In genomic region chr6:133160531-133160930, GRCh38 we compare ENCODE assay signal across 18 cellular contexts.
DNase-seq lines count a peak whose midpoint lies in the region; ATAC-seq lines count a peak whose summit lies in the region.
"Had no signal": no experiment of that assay in that cellular context is flagged by ENCODE, and none has a peak within 500 bp of the region (broad histone marks: within the 10 kb centered on the region; RNA-seq: fewer than 3 reads in every experiment).

No MANE protein-coding gene starts in this region.

- no peak overlapping the region for H3K27ac Mint-ChIP-seq in activated CD4-positive, alpha-beta T cell treated with anti-CD3 and anti-CD28 coated beads, Interleukin-2, amount 10 ng/mL, durations not matched to agents 24 days and 14 days
- H3K27ac Mint-ChIP-seq: CD14-positive monocyte; CD4-positive, alpha-beta memory T cell had no signal

- 3 to 4% methylated on average over 2 of the region's 2 CpGs for WGBS in GM23248 (ENCODE audit: low coverage in 1 of 2, low lambda C conversion rate in 2 of 2, missing lambda C conversion rate in 2 of 2), 2 experiments

- H3K9me3 Mint-ChIP-seq in activated CD4-positive, alpha-beta T cell treated with anti-CD3 and anti-CD28 coated beads, Interleukin-2, amount 10 ng/mL, durations not matched to agents 24 days and 14 days, result no peaks in the 10 kb centered on the region
- H3K9me3 Mint-ChIP-seq: CD4-positive, alpha-beta memory T cell had no signal

- no peaks in the 10 kb centered on the region for H3K27me3 Mint-ChIP-seq in activated CD4-positive, alpha-beta T cell treated with anti-CD3 and anti-CD28 coated beads, Interleukin-2, amount 10 ng/mL, durations not matched to agents 24 days and 14 days
- H3K27me3 Mint-ChIP-seq: CD4-positive, alpha-beta memory T cell had no signal

- no peak overlapping the region for H2AFZ ChIP-seq in GM23248

- H3K4me2 ChIP-seq in GM23248 (ENCODE audit: unreplicated experiment), result no peak overlapping the region
- H3K4me2 ChIP-seq: BLaER1 had no signal

- H3K9me3 ChIP-seq in GM23248 (ENCODE audit: low read depth) (no peaks in the 10 kb centered on the region), adipocyte (ENCODE audit: control insufficient read depth, low read length) (no peaks in the 10 kb centered on the region)

- DNase-seq in GM23248 (peak; percentile 15), SK-MEL-5 (ENCODE audit: low read depth, low spot score) (peak; percentile 46), adipocyte (ENCODE audit: low read depth) (peak; percentile 59), fibroblast of peridontal ligament (ENCODE audit: extremely low read depth) (peak; percentile 25)
- no peak for DNase-seq in activated CD4-positive, alpha-beta T cell treated with anti-CD3 and anti-CD28 coated beads, Interleukin-2, amount 10 ng/mL, durations not matched to agents 24 days and 14 days
- no peak for DNase-seq in stimulated activated CD4-positive, alpha-beta T cell treated with anti-CD3 and anti-CD28 coated beads, Interleukin-15, amount 100 ng/mL, for 24 hours
- DNase-seq: 8988T; CD4-positive, alpha-beta memory T cell; DMS153; DMS79; GDM1; GOT3; H7 had no signal

- no peaks in the 10 kb centered on the region for H3K4me1 Mint-ChIP-seq in activated CD4-positive, alpha-beta T cell treated with anti-CD3 and anti-CD28 coated beads, Interleukin-2, amount 10 ng/mL, durations not matched to agents 24 days and 14 days
- H3K4me1 Mint-ChIP-seq: CD14-positive monocyte; CD4-positive, alpha-beta memory T cell had no signal

- no peaks in the 10 kb centered on the region for H3F3A ChIP-seq in GM23248 (ENCODE audit: insufficient read depth)

- H3K27ac ChIP-seq in GM23248, result no peak overlapping the region
- H3K27ac ChIP-seq: BLaER1 had no signal

- no peaks in the 10 kb centered on the region for H3K36me3 ChIP-seq in GM23248 (ENCODE audit: low read depth)
- no peaks in the 10 kb centered on the region for H3K36me3 ChIP-seq in adipocyte (ENCODE audit: control insufficient read depth, insufficient read depth, low read length, severe bottlenecking)
- H3K36me3 ChIP-seq: BLaER1 had no signal

- ATAC-seq in GM21723 (IDR thresholded peaks at IDR 0.05; ENCODE audit: unreplicated experiment), result no peak
- ATAC-seq in HG03095 (IDR thresholded peaks at IDR 0.05; ENCODE audit: unreplicated experiment), result no peak
- ATAC-seq: HCT116 had no signal

- no peak overlapping the region for H3K4me3 ChIP-seq in GM23248
- no peak overlapping the region for H3K4me3 ChIP-seq in adipocyte (ENCODE audit: low read length)
- H3K4me3 ChIP-seq: BLaER1 had no signal

- no peaks in the 10 kb centered on the region for H3K9me2 ChIP-seq in GM23248 (ENCODE audit: insufficient read depth)

- H3K27me3 ChIP-seq in GM23248 (replicated peaks; ENCODE audit: insufficient read depth) (no peaks in the 10 kb centered on the region; the same call in 1 of the 2 replicates), adipocyte (replicated peaks; ENCODE audit: control insufficient read depth, insufficient read depth, low read length) (no peaks in the 10 kb centered on the region)
- H3K27me3 ChIP-seq: BLaER1 had no signal

- H3K4me1 ChIP-seq in GM23248 (ENCODE audit: insufficient read depth), result no peaks in the 10 kb centered on the region
- H3K4me1 ChIP-seq in adipocyte (ENCODE audit: control insufficient read depth, insufficient read depth, low read length), result no peaks in the 10 kb centered on the region
- H3K4me1 ChIP-seq: BLaER1 had no signal

- no peaks in the 10 kb centered on the region for H3K36me3 Mint-ChIP-seq in activated CD4-positive, alpha-beta T cell treated with anti-CD3 and anti-CD28 coated beads, Interleukin-2, amount 10 ng/mL, durations not matched to agents 24 days and 14 days (ENCODE audit: low read depth)
- H3K36me3 Mint-ChIP-seq: CD14-positive monocyte; CD4-positive, alpha-beta memory T cell had no signal

- intact Hi-C loops in activated CD4-positive, alpha-beta T cell treated with anti-CD3 and anti-CD28 coated beads, Interleukin-2, amount 10 ng/mL, durations not matched to agents 24 days and 14 days (cut with micrococcal nuclease), result no loop called here

- no peaks in the 10 kb centered on the region for H4K20me1 ChIP-seq in GM23248 (ENCODE audit: insufficient read depth)
- H4K20me1 ChIP-seq: BLaER1 had no signal

- in situ Hi-C loops in GM23248 (cut with MboI), result no loop called here
- in situ Hi-C loops in SK-MEL-5 (cut with HindIII; ENCODE audit: low pct_unique_long_range_greater_than_20kb, low sequenced_read_pairs), result no loop called here

- no peak overlapping the region for H3K4me3 Mint-ChIP-seq in activated CD4-positive, alpha-beta T cell treated with anti-CD3 and anti-CD28 coated beads, Interleukin-2, amount 10 ng/mL, durations not matched to agents 24 days and 14 days
- H3K4me3 Mint-ChIP-seq: CD14-positive monocyte; CD4-positive, alpha-beta memory T cell had no signal

- no peaks in the 10 kb centered on the region for H3K79me2 ChIP-seq in GM23248 (ENCODE audit: insufficient read depth)

- H3K9ac ChIP-seq in GM23248 (no peak overlapping the region), adipocyte (ENCODE audit: low read length) (no peak overlapping the region)
- H3K9ac ChIP-seq: BLaER1 had no signal

Comparison
In these comparisons a context has a peak if more than half of its experiments do, and no peak if none do; other contexts are left out.
1. DNase-seq: peak in GM23248 (single experiment), SK-MEL-5 (single experiment), adipocyte (single experiment) and fibroblast of peridontal ligament (single experiment); none in activated CD4-positive, alpha-beta T cell treated with anti-CD3 and anti-CD28 coated beads, Interleukin-2, amount 10 ng/mL, durations not matched to agents 24 days and 14 days (single experiment) and stimulated activated CD4-positive, alpha-beta T cell treated with anti-CD3 and anti-CD28 coated beads, Interleukin-15, amount 100 ng/mL, for 24 hours (single experiment).